ENCODE assay signal across 11 cellular contexts in genomic region chr10:116888380-116889055, GRCh38. TPM values are rescaled to one million over a fixed set of nuclear protein-coding genes. Genes with fewer than 3 reads are reported as not detected.
DNase-seq lines count a peak whose midpoint lies in the region; ATAC-seq and TF ChIP-seq lines count a peak whose summit lies in the region.
"Had no signal": no experiment of that assay in that cellular context is flagged by ENCODE, and none has a peak within 500 bp of the region (broad histone marks: within the 10 kb centered on the region; RNA-seq: fewer than 3 reads in every experiment).

No MANE protein-coding gene starts in this region.

- no peaks in the 10 kb centered on the region for H3K36me3 ChIP-seq in aorta (ENCODE audit: control insufficient read depth in 1 of 2, insufficient read depth in 2 of 2, low read length in 1 of 2)

- H3K4me3 Mint-ChIP-seq in activated CD4-positive, alpha-beta T cell treated with anti-CD3 and anti-CD28 coated beads, Interleukin-2, amount 10 ng/mL, durations not matched to agents 24 days and 14 days: no peak overlapping the region

- H3K27ac Mint-ChIP-seq in activated CD4-positive, alpha-beta T cell treated with anti-CD3 and anti-CD28 coated beads, Interleukin-2, amount 10 ng/mL, durations not matched to agents 24 days and 14 days: no peak overlapping the region

- H3K36me3 Mint-ChIP-seq in activated CD4-positive, alpha-beta T cell treated with anti-CD3 and anti-CD28 coated beads, Interleukin-2, amount 10 ng/mL, durations not matched to agents 24 days and 14 days (ENCODE audit: low read depth): no peaks in the 10 kb centered on the region

- no peaks in the 10 kb centered on the region for H3K9me3 Mint-ChIP-seq in activated CD4-positive, alpha-beta T cell treated with anti-CD3 and anti-CD28 coated beads, Interleukin-2, amount 10 ng/mL, durations not matched to agents 24 days and 14 days

- peaks cover 17% of the 10 kb centered on the region for H3K27me3 Mint-ChIP-seq in activated CD4-positive, alpha-beta T cell treated with anti-CD3 and anti-CD28 coated beads, Interleukin-2, amount 10 ng/mL, durations not matched to agents 24 days and 14 days

- no peaks in the 10 kb centered on the region for H3K4me1 Mint-ChIP-seq in activated CD4-positive, alpha-beta T cell treated with anti-CD3 and anti-CD28 coated beads, Interleukin-2, amount 10 ng/mL, durations not matched to agents 24 days and 14 days

- TF ChIP-seq CTCF in cardiac fibroblast (IDR thresholded peaks at IDR 0.05; ENCODE audit: low read depth, low read length): no peak

- H3K4me1 ChIP-seq in aorta (ENCODE audit: control insufficient read depth in 1 of 2, insufficient read depth in 2 of 2, low read length in 2 of 2): peaks cover 0 to 2% of the 10 kb centered on the region in 2 donors
- H3K4me1 ChIP-seq: testis had no signal

- 40 to 42% methylated on average over 7 of the region's 7 CpGs for WGBS in aorta, 2 donors

- ATAC-seq in left lobe of liver (peak; percentile 96), aorta (ENCODE audit: low FRiP score) (peak; percentile 82), GM19023 (IDR thresholded peaks at IDR 0.05; ENCODE audit: unreplicated experiment) (no peak)

- H3K4me3 ChIP-seq in cardiac fibroblast (replicated peaks in 1 of 2; ENCODE audit: low read depth in 2 of 2, low read length in 2 of 2) (no peak overlapping the region), aorta (ENCODE audit: low read length in 2 of 2) (no peak overlapping the region)
- H3K4me3 ChIP-seq: testis had no signal

- intact Hi-C loops in aorta (cut with DNase I): loop anchor here in 1 of 2 donors (2.0 kb wide), 1 partner anchor 40 kb away; the partner anchor contains the start of gene ENO4
- intact Hi-C loops in activated CD4-positive, alpha-beta T cell treated with anti-CD3 and anti-CD28 coated beads, Interleukin-2, amount 10 ng/mL, durations not matched to agents 24 days and 14 days (cut with micrococcal nuclease): no loop called here

- H3K27ac ChIP-seq in aorta (ENCODE audit: low read depth in 1 of 2, low read length in 2 of 2): no peak overlapping the region
- H3K27ac ChIP-seq: C4-2B, testis had no signal

- H3K27me3 ChIP-seq in aorta (ENCODE audit: control insufficient read depth in 1 of 2, insufficient read depth in 2 of 2, low read length in 1 of 2): no peaks in the 10 kb centered on the region
- H3K27me3 ChIP-seq: testis had no signal

- no peaks in the 10 kb centered on the region for H3K9me3 ChIP-seq in aorta (ENCODE audit: control insufficient read depth, low read length)
- H3K9me3 ChIP-seq: testis had no signal

- DNase-seq in SIG-M5 treated with dmso at 0.1 percent for 504 hours (lab: John Stamatoyannopoulos, UW; ENCODE audit: unreplicated experiment) (peak; percentile 5), SIG-M5 (lab: John Stamatoyannopoulos, UW) (no peak), cardiac fibroblast (ENCODE audit: low read depth in 2 of 2) (peak; percentile 73 to 91), left lobe of liver (ENCODE audit: low spot score) (peak; percentile 88), aorta (peak; percentile 74 to 81), mesenteric fat pad (ENCODE audit: low spot score) (no peak)
- no peak for DNase-seq in activated CD4-positive, alpha-beta T cell treated with anti-CD3 and anti-CD28 coated beads, Interleukin-2, amount 10 ng/mL, durations not matched to agents 24 days and 14 days
- DNase-seq: activated naive CD4-positive, alpha-beta T cell; testis had no signal

RNA-seq across cellular contexts. Expression of gene ENO4, which starts 39.2 kb away (rescaled TPM):
- not detected for total RNA-seq in left lobe of liver
- total RNA-seq in aorta: under 1 TPM in 1 of 2 donors, not detected in 1; 0.51 TPM
- polyA plus RNA-seq in aorta: under 1 TPM in 1 of 2 donors, not detected in 1; 0.41 TPM
- not detected in 2 replicates for total RNA-seq in activated CD4-positive, alpha-beta T cell treated with anti-CD3 and anti-CD28 coated beads, Interleukin-2, amount 10 ng/mL, durations not matched to agents 24 days and 14 days
- 0.45 TPM for total RNA-seq in mesenteric fat pad

Comparison
In these comparisons a context has a peak if more than half of its experiments do, and no peak if none do; other contexts are left out.
1. DNase-seq: peak in SIG-M5 treated with dmso at 0.1 percent for 504 hours (single experiment), cardiac fibroblast (2 of 2), left lobe of liver (single experiment) and aorta (2 of 2); none in SIG-M5 (single experiment), activated CD4-positive, alpha-beta T cell treated with anti-CD3 and anti-CD28 coated beads, Interleukin-2, amount 10 ng/mL, durations not matched to agents 24 days and 14 days (single experiment) and mesenteric fat pad (single experiment).